Comparison of ENCODE assay signal across 23 cellular contexts in the genomic region with DNA sequence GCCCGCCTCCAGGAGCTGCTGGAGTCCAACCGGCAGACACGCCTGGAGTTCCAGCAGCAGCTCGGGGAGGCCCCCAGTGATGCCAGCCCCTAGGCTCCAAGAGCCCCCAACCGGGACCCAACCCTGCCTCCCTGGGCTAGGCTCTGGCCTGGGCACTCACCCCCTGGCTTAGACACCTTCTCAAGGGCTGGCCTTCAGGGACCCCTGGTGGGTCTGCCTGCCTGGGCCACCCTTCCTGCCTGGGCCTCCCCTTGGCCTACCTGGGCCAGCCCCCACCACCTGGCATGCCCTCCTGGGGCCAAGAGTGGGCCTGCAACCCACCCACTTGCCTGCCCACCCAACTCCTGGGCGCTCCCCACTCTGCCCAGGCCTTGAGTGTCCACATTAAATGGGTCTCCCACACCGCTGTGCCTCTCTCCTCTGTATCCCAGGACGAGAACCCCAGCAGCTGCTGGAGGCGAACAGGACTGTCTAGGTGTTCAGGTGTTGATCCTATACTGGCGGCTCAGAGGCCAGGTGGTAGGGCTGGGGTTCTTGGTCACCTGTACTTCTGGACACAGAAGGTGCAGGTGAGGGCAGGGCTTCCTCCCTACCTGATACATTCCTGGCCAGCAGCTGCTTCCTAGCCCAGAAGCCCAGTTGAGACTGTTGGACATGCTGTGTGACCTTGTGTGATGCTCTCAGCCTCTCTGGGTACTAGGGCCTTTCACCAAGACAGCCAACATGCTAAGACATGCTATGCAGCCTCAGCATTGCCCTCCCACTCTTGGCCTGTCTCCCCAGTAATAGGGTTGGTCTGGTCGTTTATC. TPM values are rescaled to one million over a fixed set of nuclear protein-coding genes. Genes with fewer than 3 reads are reported as not detected.
DNase-seq lines count a peak whose midpoint lies in the region; ATAC-seq, FAIRE-seq and TF ChIP-seq lines count a peak whose summit lies in the region.
"Had no signal": no experiment of that assay in that cellular context is flagged by ENCODE, and none has a peak within 500 bp of the region (broad histone marks: within the 10 kb centered on the region; RNA-seq: fewer than 3 reads in every experiment).

No MANE protein-coding gene starts in this region.

- H3K27me3 Mint-ChIP-seq in activated naive CD4-positive, alpha-beta T cell treated with anti-CD3 and anti-CD28 coated beads for 36 hours (ENCODE audit: low read depth) = no peaks in the 10 kb centered on the region
- H3K27me3 Mint-ChIP-seq: activated B cell treated with CpG ODN at 0.5 μM for 24 hours; B cell; naive thymus-derived CD4-positive, alpha-beta T cell had no signal

- H3K27ac Mint-ChIP-seq in activated naive CD4-positive, alpha-beta T cell treated with anti-CD3 and anti-CD28 coated beads for 36 hours = peak overlapping the region; percentile 36
- H3K27ac Mint-ChIP-seq: activated B cell treated with CpG ODN at 0.5 μM for 24 hours, B cell, HFFc6 had no signal

- CTCF ChIA-PET in activated naive CD4-positive, alpha-beta T cell treated with anti-CD3 and anti-CD28 coated beads for 36 hours (lab: Charles Lee) = no interaction called here

- no peak overlapping the region for H2AFZ ChIP-seq in osteoblast (ENCODE audit: low read length)

- H3K4me3 ChIP-seq in bronchial epithelial cell (ENCODE audit: low read depth, low read length) = no peak overlapping the region
- H3K4me3 ChIP-seq in osteoblast (ENCODE audit: insufficient read depth, low read length) = no peak overlapping the region
- H3K4me3 ChIP-seq: cardiac muscle cell, dorsolateral prefrontal cortex, GM12878, heart left ventricle, pancreas, right lobe of liver had no signal

- no peak overlapping the region for H3K4me3 Mint-ChIP-seq in activated naive CD4-positive, alpha-beta T cell treated with anti-CD3 and anti-CD28 coated beads for 36 hours
- H3K4me3 Mint-ChIP-seq: activated B cell treated with CpG ODN at 0.5 μM for 24 hours, B cell, HFFc6 had no signal

- TF ChIP-seq CTCF in bronchial epithelial cell (IDR thresholded peaks at IDR 0.05; ENCODE audit: insufficient read depth, low read length, severe bottlenecking) (no peak), osteoblast (IDR thresholded peaks at IDR 0.05; ENCODE audit: extremely low read depth, low read depth, low read length) (no peak)

- H3K36me3 Mint-ChIP-seq in activated naive CD4-positive, alpha-beta T cell treated with anti-CD3 and anti-CD28 coated beads for 36 hours (ENCODE audit: low read depth) = peaks cover 16% of the 10 kb centered on the region

- H3K4me1 ChIP-seq in osteoblast (ENCODE audit: insufficient read depth, low read length) = peaks cover 22% of the 10 kb centered on the region

- H3K4me1 Mint-ChIP-seq in activated naive CD4-positive, alpha-beta T cell treated with anti-CD3 and anti-CD28 coated beads for 36 hours (ENCODE audit: low read depth) = peaks cover 16% of the 10 kb centered on the region

- ATAC-seq in GM21515 (IDR thresholded peaks at IDR 0.05; ENCODE audit: unreplicated experiment) = no peak
- ATAC-seq: GM12878; heart left ventricle; naive thymus-derived CD4-positive, alpha-beta T cell; pancreas; right lobe of liver had no signal

- H3K9me3 Mint-ChIP-seq in activated naive CD4-positive, alpha-beta T cell treated with anti-CD3 and anti-CD28 coated beads for 36 hours = no peaks in the 10 kb centered on the region
- H3K9me3 Mint-ChIP-seq: activated B cell treated with CpG ODN at 0.5 μM for 24 hours; HFFc6; naive thymus-derived CD4-positive, alpha-beta T cell had no signal

- no peak overlapping the region for H3K4me2 ChIP-seq in osteoblast (ENCODE audit: insufficient read depth, low read length)

- H3K27me3 ChIP-seq in bronchial epithelial cell (ENCODE audit: control insufficient read depth, insufficient read depth, low read length) (no peaks in the 10 kb centered on the region), osteoblast (ENCODE audit: insufficient read depth, low read length) (no peaks in the 10 kb centered on the region)
- H3K27me3 ChIP-seq: cardiac muscle cell, dorsolateral prefrontal cortex, heart left ventricle, pancreas, right lobe of liver had no signal

- intact Hi-C loops in activated naive CD4-positive, alpha-beta T cell treated with anti-CD3 and anti-CD28 coated beads for 36 hours (cut with micrococcal nuclease) = loop anchor here (5.0 kb wide), 1 partner anchor 159 kb away; a partner anchor contains a TSS

- H4K20me1 ChIP-seq in osteoblast (ENCODE audit: insufficient read depth, low read length) = peaks cover 33% of the 10 kb centered on the region

- FAIRE-seq in bronchial epithelial cell (lab: Jason Lieb, UNC) = no peak
- FAIRE-seq: GM12878, HTR-8/SVneo, pancreas had no signal

- peaks cover 20% of the 10 kb centered on the region for H3K36me3 ChIP-seq in bronchial epithelial cell (ENCODE audit: control insufficient read depth, insufficient read depth, low read length)
- H3K36me3 ChIP-seq in osteoblast (ENCODE audit: insufficient read depth, low read length) = peaks cover 38% of the 10 kb centered on the region

- H3K27ac ChIP-seq in osteoblast (ENCODE audit: low read depth, low read length) = no peak overlapping the region
- H3K27ac ChIP-seq: pancreas, right lobe of liver had no signal

- DNase-seq in activated naive CD4-positive, alpha-beta T cell treated with anti-CD3 and anti-CD28 coated beads for 36 hours = no peak
- no peak for DNase-seq in activated naive CD4-positive, alpha-beta T cell (lab: John Stamatoyannopoulos, UW)
- DNase-seq in bronchial epithelial cell (ENCODE audit: low read depth) (peak; percentile 44), osteoblast (ENCODE audit: insufficient read length, low spot score, missing footprints) (peak; percentile 65), NCI-H2227 (lab: John Stamatoyannopoulos, UW; ENCODE audit: unreplicated experiment) (no peak)
- DNase-seq: activated B cell treated with CpG ODN at 0.5 μM for 24 hours; activated CD4-positive, alpha-beta T cell treated with anti-CD3 and anti-CD28 coated beads, Interleukin-2, amount 50 U/mL, for 4 hours; amygdala; DMS79 treated with DMSO at 0.1 percent for 48 hours; dorsolateral prefrontal cortex; HFFc6; naive thymus-derived CD4-positive, alpha-beta T cell; NCI-H524 treated with DMSO at 0.1 percent for 48 hours; RPMI8226; substantia nigra had no signal

- peaks cover 19% of the 10 kb centered on the region for H3K79me2 ChIP-seq in osteoblast (ENCODE audit: insufficient read depth, low read length)

- no peaks in the 10 kb centered on the region for H3K9me3 ChIP-seq in osteoblast (ENCODE audit: low read depth, low read length)
- H3K9me3 ChIP-seq: heart left ventricle, pancreas, right lobe of liver had no signal

RNA-seq across cellular contexts. Expression of a gene that starts 3.7 kb away (rescaled TPM):
- 10 to 100 TPM; 73.3 to 77.7 TPM for total RNA-seq in activated naive CD4-positive, alpha-beta T cell treated with anti-CD3 and anti-CD28 coated beads for 36 hours
- 28.2 and 29.4 TPM in 2 replicates for total RNA-seq in bronchial epithelial cell
- total RNA-seq in osteoblast = 24.5 and 33.3 TPM in 2 replicates

RNA-seq across cellular contexts. Expression of a gene that starts 14.5 kb away (rescaled TPM):
- not detected for total RNA-seq in activated naive CD4-positive, alpha-beta T cell treated with anti-CD3 and anti-CD28 coated beads for 36 hours
- total RNA-seq in bronchial epithelial cell (48.4 and 110 TPM in 2 replicates), osteoblast (not detected in 2 replicates)
- total RNA-seq: activated B cell treated with CpG ODN at 0.5 μM for 24 hours; B cell; cardiac muscle cell; GM12878; HFFc6; naive thymus-derived CD4-positive, alpha-beta T cell had no signal

RNA-seq across cellular contexts. Expression of a gene that starts 27.6 kb away (rescaled TPM):
- 10 to 100 TPM; 79.5 to 82.8 TPM for total RNA-seq in activated naive CD4-positive, alpha-beta T cell treated with anti-CD3 and anti-CD28 coated beads for 36 hours
- total RNA-seq in bronchial epithelial cell (15.0 and 32.0 TPM in 2 replicates), osteoblast (33.7 and 40.1 TPM in 2 replicates)

RNA-seq across cellular contexts. Expression of a gene that starts 36.2 kb away (rescaled TPM):
- 10 to 100 TPM; 47.6 to 48.4 TPM for total RNA-seq in activated naive CD4-positive, alpha-beta T cell treated with anti-CD3 and anti-CD28 coated beads for 36 hours
- 130 and 137 TPM in 2 replicates for total RNA-seq in bronchial epithelial cell
- 42.7 and 50.3 TPM in 2 replicates for total RNA-seq in osteoblast

RNA-seq across cellular contexts. Expression of a gene that starts 39.5 kb away (rescaled TPM):
- under 1 TPM; 0.07 to 0.77 TPM for total RNA-seq in activated naive CD4-positive, alpha-beta T cell treated with anti-CD3 and anti-CD28 coated beads for 36 hours
- total RNA-seq in bronchial epithelial cell (0.53 and 0.77 TPM in 2 replicates), osteoblast (3.6 and 6.5 TPM in 2 replicates)

Comparison
In these comparisons a context has a peak if more than half of its experiments do, and no peak if none do; other contexts are left out.
1. DNase-seq: peak in bronchial epithelial cell (single experiment) and osteoblast (single experiment); none in activated naive CD4-positive, alpha-beta T cell treated with anti-CD3 and anti-CD28 coated beads for 36 hours (single experiment), activated naive CD4-positive, alpha-beta T cell (0 of 4) and NCI-H2227 (single experiment).
2. RNA of a gene that starts 14.5 kb away (total RNA-seq): 48.4 to 110 TPM in bronchial epithelial cell; not detected in activated naive CD4-positive, alpha-beta T cell treated with anti-CD3 and anti-CD28 coated beads for 36 hours and not detected in osteoblast; every median in the first group is over 10 times any median in the second.